Comparison of ENCODE assay signal across 24 cellular contexts in genomic region chr1:55444660-55445059, GRCh38.
A peak's percentile ranks its signal among the peaks of the same experiment; 100 is the strongest.
DNase-seq lines count a peak whose midpoint lies in the region; ATAC-seq, FAIRE-seq and TF ChIP-seq lines count a peak whose summit lies in the region.
"Had no signal": no experiment of that assay in that cellular context is flagged by ENCODE, and none has a peak within 500 bp of the region (broad histone marks: within the 10 kb centered on the region; RNA-seq: fewer than 3 reads in every experiment).

No MANE protein-coding gene starts in this region.

- in situ Hi-C loops in gastrocnemius medialis (cut with MboI; ENCODE audit: low sequenced_read_pairs in 4 of 4), result no loop called here

- H3K56ac ChIP-seq in mesendoderm (ENCODE audit: low read length), result no peak overlapping the region

- H3K4me3 ChIP-seq in A549 (no peak overlapping the region), adrenal gland (no peak overlapping the region), gastrocnemius medialis (no peak overlapping the region), mesendoderm (ENCODE audit: low read length) (no peak overlapping the region), aorta (ENCODE audit: low read length in 2 of 2) (no peak overlapping the region)
- H3K4me3 ChIP-seq: dorsolateral prefrontal cortex, hepatocyte, SK-N-MC had no signal

- WGBS in A549 (ENCODE audit: missing lambda C conversion rate), result 94% methylated on average over 1 of the region's 1 CpG
- 80 to 95% (median 88%) methylated on average over 1 of the region's 1 CpG for WGBS in adrenal gland, 4 donors
- no CpG with 5 or more reads among the region's 1 CpG for WGBS in mesendoderm (ENCODE audit: extremely low coverage, insufficient coverage, low lambda C conversion rate)
- WGBS in aorta, 2 donors, result 82 to 84% methylated on average over 1 of the region's 1 CpG

- TF ChIP-seq POLR2A in A549 (IDR thresholded peaks at IDR 0.05; ENCODE audit: low read length), result no peak
- TF ChIP-seq POLR2A in adrenal gland (IDR thresholded peaks at IDR 0.05), result no peak
- no peak for TF ChIP-seq POLR2A in gastrocnemius medialis (IDR thresholded peaks at IDR 0.05)

- no peak overlapping the region for H3K4ac ChIP-seq in mesendoderm (ENCODE audit: low read depth, low read length)

- no peak overlapping the region for H2AK5ac ChIP-seq in mesendoderm (ENCODE audit: low read length)

- H3K4me1 Mint-ChIP-seq in HFFc6 (ENCODE audit: low read depth), result peaks cover 73% of the 10 kb centered on the region
- H3K4me1 Mint-ChIP-seq: memory B cell, neural crest cell had no signal

- CTCF ChIA-PET in A549 (lab: Yijun Ruan, JAX), result interaction anchor here (1.2 to 1.8 kb wide), 3 partner anchors 20 to 156 kb away, joined by 3 to 6 read pairs (median 4); no protein-coding TSS in a partner anchor

- H3K4me1 ChIP-seq in A549, result peaks cover 54% of the 10 kb centered on the region
- H3K4me1 ChIP-seq in adrenal gland (replicated peaks in 1 of 2), result peaks cover 3 to 7% of the 10 kb centered on the region in 2 donors
- H3K4me1 ChIP-seq in gastrocnemius medialis, result peaks cover 0 to 10% of the 10 kb centered on the region in 2 donors
- H3K4me1 ChIP-seq in mesendoderm (ENCODE audit: control insufficient read depth, low read depth, low read length), result no peaks in the 10 kb centered on the region
- H3K4me1 ChIP-seq in aorta (ENCODE audit: control insufficient read depth in 1 of 2, insufficient read depth in 2 of 2, low read length in 2 of 2), result peaks cover 0 to 4% of the 10 kb centered on the region in 2 donors

- H3K27me3 ChIP-seq in adrenal gland, result no peaks in the 10 kb centered on the region
- no peaks in the 10 kb centered on the region for H3K27me3 ChIP-seq in gastrocnemius medialis
- H3K27me3 ChIP-seq in mesendoderm (ENCODE audit: insufficient read depth, low read length, poor library complexity), result no peaks in the 10 kb centered on the region
- H3K27me3 ChIP-seq in aorta (ENCODE audit: control insufficient read depth in 1 of 2, insufficient read depth in 2 of 2, low read length in 1 of 2), result no peaks in the 10 kb centered on the region
- H3K27me3 ChIP-seq: dorsolateral prefrontal cortex, hepatocyte had no signal

- H2BK120ac ChIP-seq in mesendoderm (ENCODE audit: low read depth, low read length), result no peak overlapping the region

- H4K5ac ChIP-seq in mesendoderm (ENCODE audit: low read length), result no peak overlapping the region

- no peaks in the 10 kb centered on the region for H3K27me3 Mint-ChIP-seq in HFFc6 (ENCODE audit: insufficient read depth)
- H3K27me3 Mint-ChIP-seq: type B pancreatic cell had no signal

- H3K9me3 ChIP-seq in A549 (peaks cover 4% of the 10 kb centered on the region; the same call in 1 of the 3 replicates), adrenal gland (replicated peaks in 1 of 3) (no peaks in the 10 kb centered on the region), gastrocnemius medialis (no peaks in the 10 kb centered on the region), aorta (ENCODE audit: control insufficient read depth, low read length) (no peaks in the 10 kb centered on the region)

- peak overlapping the region; percentile 90 for H3K27ac Mint-ChIP-seq in HFFc6
- H3K27ac Mint-ChIP-seq: activated naive CD4-positive, alpha-beta T cell treated with anti-CD3 and anti-CD28 coated beads, Interleukin-2, amount 50 U/mL, for 72 hours; memory B cell; type B pancreatic cell had no signal

- no peak overlapping the region; the same call in 2 of the 3 replicates for H3K4me2 ChIP-seq in A549
- no peak overlapping the region for H3K4me2 ChIP-seq in mesendoderm (ENCODE audit: low read length)
- H3K4me2 ChIP-seq: hepatocyte had no signal

- no peaks in the 10 kb centered on the region for H3K79me2 ChIP-seq in mesendoderm (ENCODE audit: control insufficient read depth, insufficient read depth, low read length)
- H3K79me2 ChIP-seq: hepatocyte had no signal

- no peak overlapping the region for H2BK5ac ChIP-seq in mesendoderm (ENCODE audit: low read length)

- H3K23ac ChIP-seq in mesendoderm (ENCODE audit: low read length), result no peak overlapping the region

- intact Hi-C loops in adrenal gland (cut with DNase I), result no loop called here
- intact Hi-C loops in gastrocnemius medialis (cut with DNase I; ENCODE audit: low total_unique reads), result loop anchor here (5.0 kb wide), 1 partner anchor 1138 kb away; no protein-coding TSS in a partner anchor
- intact Hi-C loops in aorta (cut with DNase I), result loop anchor here (10.0 kb wide), 2 partner anchors 140 to 620 kb away; no protein-coding TSS in a partner anchor

- H3K79me1 ChIP-seq in mesendoderm (ENCODE audit: low read length), result no peaks in the 10 kb centered on the region

- DNase-seq in A549 (ENCODE audit: low read depth in 1 of 2, low spot score in 1 of 2), result no peak
- DNase-seq in HFFc6, result no peak
- no peak for DNase-seq in adrenal gland
- no peak for DNase-seq in gastrocnemius medialis
- no peak for DNase-seq in mesendoderm
- DNase-seq in aorta, result no peak
- DNase-seq: ACHN; activated CD4-positive, alpha-beta T cell treated with anti-CD3 and anti-CD28 coated beads, Interleukin-2, amount 50 U/mL, for 1 hour; COR-L47; dorsolateral prefrontal cortex; NCI-H2029 treated with DMSO at 0.1 percent for 48 hours; right cardiac atrium had no signal

- H4K8ac ChIP-seq in mesendoderm (ENCODE audit: low read depth, low read length), result no peak overlapping the region

- H3K9ac ChIP-seq in mesendoderm (ENCODE audit: low read length), result no peak overlapping the region

- no peak overlapping the region; the same call in 1 of the 2 replicates for H3K4me3 Mint-ChIP-seq in HFFc6
- H3K4me3 Mint-ChIP-seq: memory B cell, neural crest cell, type B pancreatic cell had no signal

- H3K27ac ChIP-seq in A549 (peak overlapping the region; percentile 81 to 95), adrenal gland (peak overlapping the region in 3 of 5 donors; percentile 56 to 65 (median 59)), gastrocnemius medialis (peak overlapping the region; percentile 47 to 72 (median 71)), mesendoderm (ENCODE audit: low read depth, low read length) (no peak overlapping the region), aorta (ENCODE audit: low read depth in 1 of 2, low read length in 2 of 2) (peak overlapping the region in 1 of 2 donors; percentile 78)
- H3K27ac ChIP-seq: SK-N-MC had no signal

- H3K9me3 Mint-ChIP-seq in HFFc6, result no peaks in the 10 kb centered on the region
- H3K9me3 Mint-ChIP-seq: activated naive CD4-positive, alpha-beta T cell treated with anti-CD3 and anti-CD28 coated beads, Interleukin-2, amount 50 U/mL, for 72 hours had no signal

- TF ChIP-seq EP300 in A549 (IDR thresholded peaks at IDR 0.05), result no peak

- H2BK15ac ChIP-seq in mesendoderm (replicated peaks; ENCODE audit: low read depth), result no peak overlapping the region

- no peaks in the 10 kb centered on the region for H3K36me3 ChIP-seq in adrenal gland (replicated peaks in 1 of 2)
- no peaks in the 10 kb centered on the region for H3K36me3 ChIP-seq in gastrocnemius medialis
- H3K36me3 ChIP-seq in mesendoderm (ENCODE audit: control insufficient read depth, insufficient read depth, low read length), result no peaks in the 10 kb centered on the region
- no peaks in the 10 kb centered on the region for H3K36me3 ChIP-seq in aorta (ENCODE audit: control insufficient read depth in 1 of 2, insufficient read depth in 2 of 2, low read length in 1 of 2)

- no peak overlapping the region for H3K18ac ChIP-seq in mesendoderm (ENCODE audit: low read length)

- peaks cover 6% of the 10 kb centered on the region; the same call in 1 of the 2 replicates for H3K36me3 Mint-ChIP-seq in HFFc6 (ENCODE audit: low read depth)
- H3K36me3 Mint-ChIP-seq: activated naive CD4-positive, alpha-beta T cell treated with anti-CD3 and anti-CD28 coated beads, Interleukin-2, amount 50 U/mL, for 72 hours; memory B cell had no signal

- FAIRE-seq in A549 (lab: Jason Lieb, UNC), result no peak
- FAIRE-seq: bronchial epithelial cell, HepG2, keratinocyte had no signal

- no peak for TF ChIP-seq CTCF in A549 (IDR thresholded peaks at IDR 0.05)
- no peak for TF ChIP-seq CTCF in HFFc6 (IDR thresholded peaks at IDR 0.05)
- no peak for TF ChIP-seq CTCF in adrenal gland (IDR thresholded peaks at IDR 0.05)
- no peak for TF ChIP-seq CTCF in gastrocnemius medialis (IDR thresholded peaks at IDR 0.05 in 4 of 5, conservative IDR thresholded peaks at IDR 0.05 in 1 of 5)

- no peak for TF ChIP-seq RAD21 in A549 (conservative IDR thresholded peaks at IDR 0.05 in 1 of 2, IDR thresholded peaks at IDR 0.05 in 1 of 2)

- ATAC-seq in A549 (no peak), gastrocnemius medialis (no peak), GM19455 (IDR thresholded peaks at IDR 0.05; ENCODE audit: unreplicated experiment) (no peak), GM18858 (IDR thresholded peaks at IDR 0.05; ENCODE audit: unreplicated experiment) (no peak), aorta (ENCODE audit: low FRiP score) (no peak)
- ATAC-seq: esophagus mucosa, HepG2, right cardiac atrium had no signal

- POLR2A ChIA-PET in A549 (lab: Yijun Ruan, JAX), result interaction anchor here (1.7 kb wide), 1 partner anchor 15 kb away, joined by 4 read pairs; no protein-coding TSS in a partner anchor

TF ChIP-seq in A549, 52 proteins besides CTCF, POLR2A, EP300 and RAD21:
- no peak for TF ChIP-seq NPAS2 (CRISPR knock-in tag; IDR thresholded peaks at IDR 0.05; ENCODE audit: borderline replicate concordance)
- TF ChIP-seq SMC3 (IDR thresholded peaks at IDR 0.05), result no peak
- TF ChIP-seq CHD4 (IDR thresholded peaks at IDR 0.05; ENCODE audit: borderline replicate concordance), result no peak
- no peak for TF ChIP-seq HMGXB4 (CRISPR knock-in tag; IDR thresholded peaks at IDR 0.05; ENCODE audit: borderline replicate concordance)
- TF ChIP-seq EHF (CRISPR knock-in tag; IDR thresholded peaks at IDR 0.05), result no peak

Comparison
In these comparisons a context has a peak if more than half of its experiments do, and no peak if none do; other contexts are left out.
1. intact Hi-C loops: an anchor here in gastrocnemius medialis (5.0 kb wide) and aorta (10.0 kb wide); none called in adrenal gland.